9 cellular contexts compared by ENCODE assay signal in the genomic region with DNA sequence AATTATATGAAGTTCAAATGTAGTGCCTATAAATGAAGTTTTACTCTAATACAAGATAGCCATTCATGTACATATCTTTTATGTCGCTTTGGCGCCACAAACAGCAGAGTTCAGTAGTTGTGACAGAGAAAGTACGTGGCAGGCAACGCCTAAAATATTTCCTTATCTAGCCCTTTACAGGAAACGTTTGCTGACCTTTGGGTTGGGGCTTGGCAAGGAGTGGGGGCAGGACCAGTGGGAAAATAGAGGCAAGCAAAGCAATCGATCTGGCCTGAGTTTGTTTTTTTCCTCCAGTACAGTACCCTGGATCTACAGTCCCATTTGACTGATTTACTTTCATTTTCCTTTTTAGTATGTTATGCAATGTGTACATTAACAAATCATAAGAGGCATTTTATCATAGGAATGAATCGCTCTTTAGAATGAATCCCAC. TPM values are rescaled to one million over a fixed set of nuclear protein-coding genes. Genes with fewer than 3 reads are reported as not detected.
A peak's percentile ranks its signal among the peaks of the same experiment; 100 is the strongest.
DNase-seq lines count a peak whose midpoint lies in the region; ATAC-seq and TF ChIP-seq lines count a peak whose summit lies in the region.
"Had no signal": no experiment of that assay in that cellular context is flagged by ENCODE, and none has a peak within 500 bp of the region (broad histone marks: within the 10 kb centered on the region; RNA-seq: fewer than 3 reads in every experiment).

No MANE protein-coding gene starts in this region.

- DNase-seq in GM10248 (ENCODE audit: extremely low spot score) (peak; percentile 17), HT1080 (ENCODE audit: low read depth) (peak; percentile 54), left ventricle myocardium superior (no peak), tibial nerve (ENCODE audit: low spot score in 2 of 2) (no peak), head of caudate nucleus (no peak), GOT3 (lab: John Stamatoyannopoulos, UW) (no peak)
- DNase-seq in activated CD8-positive, alpha-beta T cell treated with anti-CD3 and anti-CD28 coated beads, Interleukin-2, amount 10 ng/mL, durations not matched to agents 7 days and 5 days, result peak; percentile 35

- TF ChIP-seq CTCF in GM10248 (IDR thresholded peaks at IDR 0.05; ENCODE audit: control extremely low read depth, extremely low read depth, low read depth, missing control alignments) (no peak), tibial nerve (IDR thresholded peaks at IDR 0.05) (no peak)

- no peaks in the 10 kb centered on the region for H3K36me3 Mint-ChIP-seq in activated CD8-positive, alpha-beta T cell treated with anti-CD3 and anti-CD28 coated beads, Interleukin-2, amount 10 ng/mL, durations not matched to agents 7 days and 5 days (ENCODE audit: low read depth)

- no peaks in the 10 kb centered on the region for H3K27me3 ChIP-seq in tibial nerve

- intact Hi-C loops in left ventricle myocardium superior (cut with micrococcal nuclease), result no loop called here
- intact Hi-C loops in head of caudate nucleus (cut with DNase I), result no loop called here

- H3K4me1 Mint-ChIP-seq in activated CD8-positive, alpha-beta T cell treated with anti-CD3 and anti-CD28 coated beads, Interleukin-2, amount 10 ng/mL, durations not matched to agents 7 days and 5 days (ENCODE audit: low read depth), result peaks cover 17% of the 10 kb centered on the region

- no peaks in the 10 kb centered on the region for H3K9me3 ChIP-seq in tibial nerve

- POLR2A ChIA-PET in GM10248 (lab: Yijun Ruan, JAX), result no interaction called here
- POLR2A ChIA-PET in activated CD8-positive, alpha-beta T cell treated with anti-CD3 and anti-CD28 coated beads, Interleukin-2, amount 10 ng/mL, durations not matched to agents 7 days and 5 days (lab: Charles Lee), result interaction anchor here (0.6 kb wide), 1 partner anchor 267 kb away, joined by 4 read pairs; no protein-coding TSS in a partner anchor

- no peaks in the 10 kb centered on the region for H3K36me3 ChIP-seq in tibial nerve

- H3K27ac ChIP-seq in tibial nerve, result peak overlapping the region in 1 of 4 donors; percentile 55
- H3K27ac ChIP-seq: SK-N-MC had no signal

- H3K4me3 ChIP-seq in tibial nerve, result peak overlapping the region in 3 of 4 donors; percentile 30 to 45 (median 41)
- H3K4me3 ChIP-seq: SK-N-MC had no signal

- CTCF ChIA-PET in GM10248 (lab: Yijun Ruan, JAX), result no interaction called here
- CTCF ChIA-PET in activated CD8-positive, alpha-beta T cell treated with anti-CD3 and anti-CD28 coated beads, Interleukin-2, amount 10 ng/mL, durations not matched to agents 7 days and 5 days (lab: Charles Lee), result interaction anchor here (1.1 kb wide), 1 partner anchor 553 kb away, joined by 4 read pairs; no protein-coding TSS in a partner anchor

- TF ChIP-seq POLR2A in tibial nerve (IDR thresholded peaks at IDR 0.05), result no peak

- peaks cover 11% of the 10 kb centered on the region for H3K27me3 Mint-ChIP-seq in activated CD8-positive, alpha-beta T cell treated with anti-CD3 and anti-CD28 coated beads, Interleukin-2, amount 10 ng/mL, durations not matched to agents 7 days and 5 days (ENCODE audit: low read depth)

- H3K27ac Mint-ChIP-seq in activated CD8-positive, alpha-beta T cell treated with anti-CD3 and anti-CD28 coated beads, Interleukin-2, amount 10 ng/mL, durations not matched to agents 7 days and 5 days, result peak overlapping the region; percentile 88

- H3K4me1 ChIP-seq in tibial nerve, result peaks cover 0 to 13% (median 2%) of the 10 kb centered on the region in 4 donors

- TF ChIP-seq EP300 in tibial nerve (IDR thresholded peaks at IDR 0.05), result no peak

- H3K9me3 Mint-ChIP-seq in activated CD8-positive, alpha-beta T cell treated with anti-CD3 and anti-CD28 coated beads, Interleukin-2, amount 10 ng/mL, durations not matched to agents 7 days and 5 days (ENCODE audit: insufficient read depth), result no peaks in the 10 kb centered on the region

- ATAC-seq in GM21528 (IDR thresholded peaks at IDR 0.05; ENCODE audit: low FRiP score, unreplicated experiment) (peak; percentile 92), left ventricle myocardium superior (peak; percentile 74)
- peak; percentile 98 for ATAC-seq in activated CD8-positive, alpha-beta T cell treated with anti-CD3 and anti-CD28 coated beads, Interleukin-2, amount 10 ng/mL, durations not matched to agents 7 days and 5 days

- WGBS in tibial nerve, 2 donors, result 14 to 15% methylated on average over 7 of the region's 7 CpGs

- peak overlapping the region; percentile 77 for H3K4me3 Mint-ChIP-seq in activated CD8-positive, alpha-beta T cell treated with anti-CD3 and anti-CD28 coated beads, Interleukin-2, amount 10 ng/mL, durations not matched to agents 7 days and 5 days

RNA-seq across cellular contexts. Expression of a gene that starts 13.1 kb away (rescaled TPM):
- total RNA-seq in HT1080 (2014; rRNA removed; shearing (Covaris generic)), result 0.08 TPM in 1 of 2 replicates, not detected in the other
- polyA plus RNA-seq in HT1080 (2015; cell fraction: cytosol; rRNA removed), result 0.67 and 0.73 TPM in 2 replicates
- polyA plus RNA-seq in HT1080 (2015; cell fraction: nucleus; rRNA removed), result 0.41 and 0.93 TPM in 2 replicates
- not detected for total RNA-seq in activated CD8-positive, alpha-beta T cell treated with anti-CD3 and anti-CD28 coated beads, Interleukin-2, amount 10 ng/mL, durations not matched to agents 7 days and 5 days
- total RNA-seq in left ventricle myocardium superior (3.3 TPM), tibial nerve (10 to 100 TPM in 1 of 4 donors, 1 to 10 TPM in 3; 3.9 to 19.7 (median 5.8) TPM)

Comparison
In these comparisons a context has a peak if more than half of its experiments do, and no peak if none do; other contexts are left out.
1. DNase-seq: peak in GM10248 (single experiment), HT1080 (single experiment) and activated CD8-positive, alpha-beta T cell treated with anti-CD3 and anti-CD28 coated beads, Interleukin-2, amount 10 ng/mL, durations not matched to agents 7 days and 5 days (single experiment); none in left ventricle myocardium superior (single experiment), tibial nerve (0 of 2), head of caudate nucleus (0 of 42) and GOT3 (single experiment).
2. Peak in every context shown above with its lines, with median percentiles within 50 percentile points of each other: ATAC-seq.